Comparison of ENCODE assay signal across 9 cellular contexts in the genomic region with DNA sequence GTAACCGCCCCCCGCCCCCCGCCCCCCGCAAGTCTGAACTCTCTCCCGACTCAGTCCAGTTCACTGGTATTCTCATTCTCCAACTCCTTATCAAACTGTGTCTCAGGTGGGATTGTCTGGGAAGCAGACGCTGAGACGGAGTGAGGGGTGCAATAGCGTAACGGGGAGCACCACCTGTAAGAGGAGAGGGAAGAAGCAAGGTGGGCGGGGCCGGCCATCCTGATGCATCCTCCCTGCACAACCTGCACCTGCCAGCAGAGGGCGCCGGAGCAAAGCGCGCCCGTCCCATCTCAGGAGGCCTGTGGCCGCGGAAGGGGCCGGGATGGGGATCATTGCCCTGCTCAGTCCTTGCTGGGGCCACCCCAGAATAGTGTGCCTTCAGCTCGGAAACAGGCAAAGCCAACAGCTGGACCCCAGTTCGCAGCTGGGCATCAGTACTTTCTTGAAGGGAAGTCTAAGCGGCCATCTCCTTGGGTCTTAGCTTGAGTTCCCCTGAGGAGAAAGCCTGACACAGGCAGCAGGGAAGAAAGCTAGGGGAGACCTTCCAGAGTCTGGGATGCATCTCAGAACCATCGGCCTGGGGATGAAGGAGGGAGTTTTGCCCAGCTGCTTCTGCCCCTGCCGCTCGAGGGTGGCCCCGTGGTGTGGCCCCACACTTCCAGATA.
DNase-seq lines count a peak whose midpoint lies in the region; ATAC-seq and TF ChIP-seq lines count a peak whose summit lies in the region.
"Had no signal": no experiment of that assay in that cellular context is flagged by ENCODE, and none has a peak within 500 bp of the region (broad histone marks: within the 10 kb centered on the region; RNA-seq: fewer than 3 reads in every experiment).

No MANE protein-coding gene starts in this region.

- peaks cover 16% of the 10 kb centered on the region; the same call in 1 of the 2 replicates for H3K4me1 ChIP-seq in PC-9 (replicated peaks; ENCODE audit: insufficient read depth)

- H3K9me3 ChIP-seq in PC-9 (ENCODE audit: insufficient read depth, low read depth) = no peaks in the 10 kb centered on the region
- H3K9me3 ChIP-seq: BLaER1 treated with 17β-estradiol and CSF1 and Interleukin-3, amounts not matched to agents 10 nM and 100 nM had no signal

- POLR2A ChIA-PET in PC-9 (lab: Charles Lee; ENCODE audit: unreplicated experiment) = interaction anchor here (0.6 kb wide), 1 partner anchor 429 kb away, joined by 4 read pairs; no protein-coding TSS in a partner anchor

- H2AFZ ChIP-seq in PC-9 = no peak overlapping the region

- H3K4me2 ChIP-seq in PC-9 = peak overlapping the region; percentile 69

- H3K9me2 ChIP-seq in PC-9 (ENCODE audit: insufficient read depth) = no peaks in the 10 kb centered on the region

- no TSS peak for BruUV-seq in PC-9 (replicated peaks; lab: Mats Ljungman, UMichigan)

- peak overlapping the region; percentile 27; the same call in 1 of the 2 replicates for H3K4me3 ChIP-seq in PC-9
- H3K4me3 ChIP-seq: BLaER1 treated with 17β-estradiol and CSF1 and Interleukin-3, amounts not matched to agents 10 nM and 100 nM had no signal

- peak; percentile 19 to 35 (median 29) for DNase-seq in NCI-H1417 (lab: John Stamatoyannopoulos, UW)
- no peak for DNase-seq in NCI-H1417 treated with DMSO at 0.1 percent for 48 hours (lab: John Stamatoyannopoulos, UW)
- peak; percentile 68 to 86 for DNase-seq in PC-9
- peak; percentile 26 to 34 for DNase-seq in activated T-helper 1 cell treated with anti-CD3 and anti-CD28 coated beads, Interleukin-2, amount 50 U/mL, for 16 hours (ENCODE audit: low read depth in 1 of 2, low spot score in 1 of 2)
- peak in 34 of 42 donors; percentile 20 to 76 (median 43) for DNase-seq in head of caudate nucleus
- DNase-seq in sciatic nerve (ENCODE audit: low spot score) = peak; percentile 77
- DNase-seq in putamen (ENCODE audit: low spot score) = no peak

- H3K79me2 ChIP-seq in PC-9 (ENCODE audit: low read depth) = no peaks in the 10 kb centered on the region

- peaks cover 19% of the 10 kb centered on the region; the same call in 1 of the 2 replicates for H3F3A ChIP-seq in PC-9 (ENCODE audit: insufficient read depth, low read depth)

- no peaks in the 10 kb centered on the region; the same call in 1 of the 2 replicates for H4K20me1 ChIP-seq in PC-9 (ENCODE audit: insufficient read depth)

- 0 out of 2 replicates have a peak, but pooled peaks cover 5% of the 10 kb centered on the region for H3K27me3 ChIP-seq in PC-9 (ENCODE audit: insufficient read depth, low read depth)

- peak; percentile 42 for ATAC-seq in HG03280 (IDR thresholded peaks at IDR 0.05; ENCODE audit: unreplicated experiment)
- peak; percentile 45 for ATAC-seq in sciatic nerve

- peak; percentile 100 for TF ChIP-seq CTCF in PC-9 (conservative IDR thresholded peaks at IDR 0.05)

- H3K27ac ChIP-seq in PC-9 = no peak overlapping the region
- H3K27ac ChIP-seq: BLaER1 treated with 17β-estradiol and CSF1 and Interleukin-3, amounts not matched to agents 10 nM and 100 nM had no signal

- CTCF ChIA-PET in PC-9 (lab: Charles Lee) = interaction anchor here (0.6 kb wide), 3 partner anchors 107 to 348 kb away, joined by 3 to 4 read pairs (median 3); no protein-coding TSS in a partner anchor

- no peaks in the 10 kb centered on the region for H3K36me3 ChIP-seq in PC-9 (ENCODE audit: low read depth)
- H3K36me3 ChIP-seq: BLaER1 treated with 17β-estradiol and CSF1 and Interleukin-3, amounts not matched to agents 10 nM and 100 nM had no signal

- intact Hi-C loops in PC-9 (cut with micrococcal nuclease; ENCODE audit: unreplicated experiment) (loop anchor here (5.0 kb wide), 2 partner anchors 735 to 765 kb away; no protein-coding TSS in a partner anchor), head of caudate nucleus (cut with DNase I) (no loop called here), sciatic nerve (cut with DNase I) (loop anchor here (5.0 kb wide), 1 partner anchor 380 kb away; no protein-coding TSS in a partner anchor)

Comparison
In these comparisons a context has a peak if more than half of its experiments do, and no peak if none do; other contexts are left out.
1. DNase-seq: peak in NCI-H1417 (3 of 3), PC-9 (2 of 2), activated T-helper 1 cell treated with anti-CD3 and anti-CD28 coated beads, Interleukin-2, amount 50 U/mL, for 16 hours (2 of 2), head of caudate nucleus (34 of 42) and sciatic nerve (single experiment); none in NCI-H1417 treated with DMSO at 0.1 percent for 48 hours (single experiment) and putamen (single experiment).